ENCODE assay signal across 8 cellular contexts in genomic region chr2:202871161-202872141, GRCh38. TPM values are rescaled to one million over a fixed set of nuclear protein-coding genes. Genes with fewer than 3 reads are reported as not detected.
DNase-seq lines count a peak whose midpoint lies in the region; ATAC-seq and TF ChIP-seq lines count a peak whose summit lies in the region.

TSS of gene ICA1L (minus strand) at chr2:202871766. CDS start at chr2:202829009, 42,757 bp downstream.

- H3K27ac ChIP-seq in right lobe of liver, result no peak within 1 kb of the TSS

- no peaks in the 10 kb centered on the region for H3K36me3 ChIP-seq in right lobe of liver

- DNase-seq in Ammon's horn (ENCODE audit: low spot score) (peak; percentile 57), NCI-H526 (lab: John Stamatoyannopoulos, UW) (peak; percentile 84 to 91), dermis blood vessel endothelial cell (peak; percentile 65), right lobe of liver (peak; percentile 62 to 74 (median 71))
- peak; percentile 32 to 36 for DNase-seq in activated CD4-positive, alpha-beta T cell treated with anti-CD3 and anti-CD28 coated beads, Interleukin-2, amount 50 U/mL, for 4 hours
- DNase-seq in stimulated activated CD4-positive, alpha-beta T cell treated with anti-CD3 and anti-CD28 coated beads, TNF-alpha, amount 100 ng/mL, for 1 hour (ENCODE audit: low read depth in 3 of 3, low spot score in 1 of 3), result peak; percentile 13 to 39 (median 14)

- no peaks in the 10 kb centered on the region for H3K9me3 ChIP-seq in right lobe of liver

- in situ Hi-C loops in GM18951 (cut with MboI; ENCODE audit: low sequenced_read_pairs, unreplicated experiment), result loop anchor here (25.0 kb wide), 1 partner anchor 284 kb away; no protein-coding TSS in a partner anchor

- H3K4me1 ChIP-seq in right lobe of liver, result peaks cover 0 to 12% (median 0%) of the 10 kb centered on the region in 4 donors

- no peak for TF ChIP-seq CTCF in right lobe of liver (IDR thresholded peaks at IDR 0.05)

- TF ChIP-seq POLR2A in GM18951 (IDR thresholded peaks at IDR 0.05; ENCODE audit: extremely low read depth, insufficient read depth, insufficient read length) (peak; percentile 44), right lobe of liver (IDR thresholded peaks at IDR 0.05) (no peak)

- no peaks in the 10 kb centered on the region for H3K27me3 ChIP-seq in right lobe of liver

- WGBS in right lobe of liver (ENCODE audit: insufficient coverage, low coverage, low lambda C conversion rate, missing lambda C conversion rate), result 0% methylated on average over 22 of the region's 105 CpGs

- ATAC-seq in HG03159 (IDR thresholded peaks at IDR 0.05; ENCODE audit: unreplicated experiment) (peak; percentile 81), right lobe of liver (peak; percentile 86 to 91 (median 88))

- peak within 1 kb of the TSS; percentile 46 to 80 (median 69) for H3K4me3 ChIP-seq in right lobe of liver

- intact Hi-C loops in right lobe of liver (cut with DNase I), result no loop called here

RNA-seq across cellular contexts. Expression of gene ICA1L, which starts in this region (rescaled TPM):
- total RNA-seq in dermis blood vessel endothelial cell (1.2 and 1.5 TPM in 2 replicates), right lobe of liver (under 1 TPM; 0.07 to 0.53 (median 0.15) TPM)

Comparison
In these comparisons a context has a peak if more than half of its experiments do, and no peak if none do; other contexts are left out.
1. Peak in DNase-seq, ATAC-seq and H3K4me3 ChIP-seq in right lobe of liver; RNA of the gene not detected or under 1 TPM.
2. DNase-seq: peak in every context shown above with its lines; median percentile 88 in NCI-H526; 71 in right lobe of liver; 65 in dermis blood vessel endothelial cell; 57 in Ammon's horn; 34 in activated CD4-positive, alpha-beta T cell treated with anti-CD3 and anti-CD28 coated beads, Interleukin-2, amount 50 U/mL, for 4 hours; 14 in stimulated activated CD4-positive, alpha-beta T cell treated with anti-CD3 and anti-CD28 coated beads, TNF-alpha, amount 100 ng/mL, for 1 hour.